Comparison of ENCODE assay signal across 31 cellular contexts in genomic region chr2:12424820-12425219, GRCh38.
A peak's percentile ranks its signal among the peaks of the same experiment; 100 is the strongest.
DNase-seq lines count a peak whose midpoint lies in the region; ATAC-seq, FAIRE-seq and TF ChIP-seq lines count a peak whose summit lies in the region.
"Had no signal": no experiment of that assay in that cellular context is flagged by ENCODE, and none has a peak within 500 bp of the region (broad histone marks: within the 10 kb centered on the region; RNA-seq: fewer than 3 reads in every experiment).

No MANE protein-coding gene starts in this region.

- H2BK15ac ChIP-seq in IMR-90 (ENCODE audit: low read depth, low read length), result no peak overlapping the region

- dilution Hi-C loops in IMR-90 (cut with HindIII; ENCODE audit: low sequenced_read_pairs, unreplicated experiment), result no loop called here

- FAIRE-seq in HTR-8/SVneo (lab: Jason Lieb, UNC), result no peak
- FAIRE-seq: keratinocyte, RCC 7860 had no signal

- no peaks in the 10 kb centered on the region for H3K79me1 ChIP-seq in IMR-90 (ENCODE audit: low read depth in 1 of 2, low read length in 2 of 2)

- H4K8ac ChIP-seq in IMR-90 (ENCODE audit: low read depth in 2 of 2, low read length in 2 of 2), result no peak overlapping the region

- H3K4me3 ChIP-seq in IMR-90 (ENCODE audit: insufficient read depth, low read depth, low read length) (no peak overlapping the region), prostate gland (no peak overlapping the region)
- H3K4me3 ChIP-seq: BLaER1 treated with 17β-estradiol and CSF1 and Interleukin-3, amounts not matched to agents 10 nM and 100 nM; esophagus squamous epithelium; lung; SJSA1; skin epidermis; tibial nerve had no signal

- no peak overlapping the region for H3K18ac ChIP-seq in IMR-90 (ENCODE audit: low read depth, low read length)

- no peaks in the 10 kb centered on the region for H4K20me1 ChIP-seq in IMR-90 (ENCODE audit: insufficient read depth, low read length)
- H4K20me1 ChIP-seq: BLaER1 treated with 17β-estradiol and CSF1 and Interleukin-3, amounts not matched to agents 10 nM and 100 nM had no signal

- no peak overlapping the region for H2AK5ac ChIP-seq in IMR-90 (ENCODE audit: low read depth, low read length)

- H3K27me3 ChIP-seq in IMR-90 (ENCODE audit: control insufficient read depth, insufficient read depth, low read length), result no peaks in the 10 kb centered on the region
- no peaks in the 10 kb centered on the region for H3K27me3 ChIP-seq in prostate gland (replicated peaks; ENCODE audit: insufficient read depth)
- H3K27me3 ChIP-seq: BLaER1 treated with 17β-estradiol and CSF1 and Interleukin-3, amounts not matched to agents 10 nM and 100 nM; esophagus squamous epithelium; SJSA1; tibial nerve had no signal

- no peak overlapping the region for H2BK20ac ChIP-seq in IMR-90 (ENCODE audit: low read depth, low read length)

- POLR2A ChIA-PET in IMR-90 (lab: Charles Lee; ENCODE audit: unreplicated experiment), result no interaction called here

- in situ Hi-C loops in IMR-90 (cut with MboI; ENCODE audit: low sequenced_read_pairs), result no loop called here

- TF ChIP-seq CTCF in IMR-90 (conservative IDR thresholded peaks at IDR 0.05; ENCODE audit: low read depth, low read length), result no peak
- no peak for TF ChIP-seq CTCF in brain (conservative IDR thresholded peaks at IDR 0.05)
- no peak for TF ChIP-seq CTCF in prostate gland (IDR thresholded peaks at IDR 0.05)

- no peaks in the 10 kb centered on the region for H3K9me3 ChIP-seq in IMR-90 (ENCODE audit: control insufficient read depth, insufficient read depth, low read length)
- H3K9me3 ChIP-seq in prostate gland, result no peaks in the 10 kb centered on the region
- H3K9me3 ChIP-seq: BLaER1 treated with 17β-estradiol and CSF1 and Interleukin-3, amounts not matched to agents 10 nM and 100 nM; esophagus squamous epithelium; SJSA1; tibial nerve had no signal

- H2BK5ac ChIP-seq in IMR-90 (ENCODE audit: low read depth, low read length, poor library complexity, severe bottlenecking), result no peak overlapping the region

- peak overlapping the region in 4 of 5 experiments; percentile 42 to 85 (median 64) for H3K27ac Mint-ChIP-seq in brain
- H3K27ac Mint-ChIP-seq: activated CD4-positive, alpha-beta memory T cell treated with anti-CD3 and anti-CD28 coated beads for 36 hours; activated naive CD4-positive, alpha-beta T cell treated with anti-CD3 and anti-CD28 coated beads, Interleukin-2, amount 10 ng/mL, durations not matched to agents 7 days and 5 days; progenitor cell of endocrine pancreas had no signal

- H3K36me3 ChIP-seq in IMR-90 (ENCODE audit: control insufficient read depth, insufficient read depth, low read length) (no peaks in the 10 kb centered on the region), prostate gland (no peaks in the 10 kb centered on the region)
- H3K36me3 ChIP-seq: BLaER1 treated with 17β-estradiol and CSF1 and Interleukin-3, amounts not matched to agents 10 nM and 100 nM; esophagus squamous epithelium; SJSA1; tibial nerve had no signal

- H4K5ac ChIP-seq in IMR-90 (ENCODE audit: low read depth, low read length), result no peak overlapping the region

- H3K9ac ChIP-seq in IMR-90 (ENCODE audit: low read depth, low read length), result no peak overlapping the region
- H3K9ac ChIP-seq: BLaER1 treated with 17β-estradiol and CSF1 and Interleukin-3, amounts not matched to agents 10 nM and 100 nM had no signal

- BruUV-seq in IMR-90 (replicated peaks; lab: Mats Ljungman, UMichigan), result no TSS peak

- no peaks in the 10 kb centered on the region for H3K36me3 Mint-ChIP-seq in brain
- H3K36me3 Mint-ChIP-seq: activated CD4-positive, alpha-beta memory T cell treated with anti-CD3 and anti-CD28 coated beads for 36 hours; activated naive CD4-positive, alpha-beta T cell treated with anti-CD3 and anti-CD28 coated beads, Interleukin-2, amount 10 ng/mL, durations not matched to agents 7 days and 5 days; T-cell had no signal

- no peak overlapping the region for H3K4me2 ChIP-seq in IMR-90 (ENCODE audit: low read depth, low read length)
- H3K4me2 ChIP-seq: BLaER1 treated with 17β-estradiol and CSF1 and Interleukin-3, amounts not matched to agents 10 nM and 100 nM had no signal

- ATAC-seq in IMR-90 (ENCODE audit: low read depth), result no peak
- peak in 1 of 2 donors; percentile 73 for ATAC-seq in left cardiac atrium
- no peak for ATAC-seq in esophagus mucosa
- ATAC-seq: T-cell had no signal

- CTCF ChIA-PET in IMR-90 (lab: Yijun Ruan, JAX), result no interaction called here

- peaks cover 5% of the 10 kb centered on the region for H3K27me3 Mint-ChIP-seq in brain
- H3K27me3 Mint-ChIP-seq: activated CD4-positive, alpha-beta memory T cell treated with anti-CD3 and anti-CD28 coated beads for 36 hours; activated naive CD4-positive, alpha-beta T cell treated with anti-CD3 and anti-CD28 coated beads, Interleukin-2, amount 10 ng/mL, durations not matched to agents 7 days and 5 days; T-cell had no signal

- H2AK9ac ChIP-seq in IMR-90 (replicated peaks; ENCODE audit: low read depth, low read length, poor library complexity), result no peak overlapping the region

- H3K4ac ChIP-seq in IMR-90 (ENCODE audit: low read depth, low read length), result no peak overlapping the region

- no peak overlapping the region for H3K27ac ChIP-seq in IMR-90 (ENCODE audit: insufficient read depth, low read length)
- H3K27ac ChIP-seq in prostate gland, result no peak overlapping the region
- H3K27ac ChIP-seq: BLaER1 treated with 17β-estradiol and CSF1 and Interleukin-3, amounts not matched to agents 10 nM and 100 nM; esophagus squamous epithelium; SJSA1; skin epidermis; tibial nerve had no signal

- H3K14ac ChIP-seq in IMR-90 (replicated peaks; ENCODE audit: low read depth, low read length), result no peak overlapping the region

- WGBS in IMR-90 (ENCODE audit: extremely low coverage in 2 of 2, insufficient read length in 1 of 2), 2 experiments, result no CpG with 5 or more reads among the region's 3 CpGs
- 33% methylated on average over 3 of the region's 3 CpGs for WGBS in prostate gland

- TF ChIP-seq RAD21 in IMR-90 (IDR thresholded peaks at IDR 0.05; ENCODE audit: low read length), result no peak

- H3K4me1 Mint-ChIP-seq in brain, result peaks cover 56% of the 10 kb centered on the region

- TF ChIP-seq POLR2A in IMR-90 (IDR thresholded peaks at IDR 0.05; ENCODE audit: low read depth, low read length) (no peak), prostate gland (IDR thresholded peaks at IDR 0.05) (no peak)

- intact Hi-C loops in IMR-90 (cut with micrococcal nuclease) (no loop called here), left cardiac atrium (cut with DNase I) (loop anchor here in 1 of 2 donors (5.0 kb wide), 1 partner anchor 287 kb away; no protein-coding TSS in a partner anchor), prostate gland (cut with DNase I) (no loop called here)

- H3K9me1 ChIP-seq in IMR-90 (ENCODE audit: insufficient read depth, low read length), result peaks cover 12% of the 10 kb centered on the region

- no peak overlapping the region for H3K23ac ChIP-seq in IMR-90 (ENCODE audit: low read depth, low read length)

- H2BK120ac ChIP-seq in IMR-90 (ENCODE audit: low read depth, low read length), result no peak overlapping the region

- H4K91ac ChIP-seq in IMR-90 (ENCODE audit: insufficient read depth, low read depth, low read length), result no peak overlapping the region

- H3K4me1 ChIP-seq in IMR-90 (ENCODE audit: control insufficient read depth, insufficient read depth, low read length), result peaks cover 15% of the 10 kb centered on the region
- H3K4me1 ChIP-seq in prostate gland (replicated peaks), result no peaks in the 10 kb centered on the region

- H3K9me3 Mint-ChIP-seq in brain, result peaks cover 0 to 7% (median 0%) of the 10 kb centered on the region in 5 experiments
- H3K9me3 Mint-ChIP-seq: activated CD4-positive, alpha-beta memory T cell treated with anti-CD3 and anti-CD28 coated beads for 36 hours; activated naive CD4-positive, alpha-beta T cell treated with anti-CD3 and anti-CD28 coated beads, Interleukin-2, amount 10 ng/mL, durations not matched to agents 7 days and 5 days; T-cell had no signal

- peak overlapping the region in 2 of 5 experiments; percentile 33 to 47 for H3K4me3 Mint-ChIP-seq in brain
- H3K4me3 Mint-ChIP-seq: activated CD4-positive, alpha-beta memory T cell treated with anti-CD3 and anti-CD28 coated beads for 36 hours; activated naive CD4-positive, alpha-beta T cell treated with anti-CD3 and anti-CD28 coated beads, Interleukin-2, amount 10 ng/mL, durations not matched to agents 7 days and 5 days; T-cell had no signal

- DNase-seq in IMR-90 (peak; percentile 58), left cardiac atrium (peak; percentile 52), prostate gland (ENCODE audit: low spot score) (peak; percentile 8), NOMO-1 treated with dmso at 0.1 percent for 144 hours (lab: John Stamatoyannopoulos, UW; ENCODE audit: unreplicated experiment) (no peak), DMS 273 (lab: John Stamatoyannopoulos, UW; ENCODE audit: unreplicated experiment) (no peak), HTR-8/SVneo (ENCODE audit: insufficient read length, low spot score) (no peak)
- DNase-seq: ACHN; activated CD4-positive, alpha-beta memory T cell treated with anti-CD3 and anti-CD28 coated beads for 36 hours; activated CD8-positive, alpha-beta memory T cell treated with anti-CD3 and anti-CD28 coated beads, Interleukin-2, amount 50 U/mL, for 4 hours; activated naive CD4-positive, alpha-beta T cell treated with anti-CD3 and anti-CD28 coated beads, Interleukin-2, amount 10 ng/mL, durations not matched to agents 7 days and 5 days; amniotic stem cell; COR-L47; cortex of kidney; DMS79; esophagus squamous epithelium; GF-D8; glutamatergic neuron; NCI-H2029; NCI-H69; stimulated activated CD4-positive, alpha-beta T cell treated with anti-CD3 and anti-CD28 coated beads, Interleukin-1b, Interleukin-23, amount 100 ng/mL, for 48 hours; T-cell had no signal

- no peak overlapping the region for H2AFZ ChIP-seq in IMR-90 (replicated peaks; ENCODE audit: low read length, poor library complexity)

- no peak overlapping the region for H3K56ac ChIP-seq in IMR-90 (ENCODE audit: extremely low read depth, insufficient read depth, low read length)

TF ChIP-seq in IMR-90, 13 proteins besides CTCF, POLR2A, EP300 and RAD21 (continues in another document):
- TF ChIP-seq SMC3 (IDR thresholded peaks at IDR 0.05; ENCODE audit: low read depth, low read length) (no peak), USF2 (IDR thresholded peaks at IDR 0.05; ENCODE audit: low read depth, low read length) (no peak), BHLHE40 (IDR thresholded peaks at IDR 0.05; ENCODE audit: low read depth, low read length) (no peak), MAFK (IDR thresholded peaks at IDR 0.05; ENCODE audit: low read depth, low read length) (no peak), RFX5 (IDR thresholded peaks at IDR 0.05; ENCODE audit: low read depth, low read length) (no peak), NFE2L2 (IDR thresholded peaks at IDR 0.05; ENCODE audit: low read depth, low read length) (no peak), CHD1 (IDR thresholded peaks at IDR 0.05; ENCODE audit: low read depth, low read length) (no peak), FOS (IDR thresholded peaks at IDR 0.05; ENCODE audit: low read depth, low read length) (no peak)

Comparison
In these comparisons a context has a peak if more than half of its experiments do, and no peak if none do; other contexts are left out.
1. DNase-seq: peak in IMR-90 (single experiment), left cardiac atrium (single experiment) and prostate gland (single experiment); none in NOMO-1 treated with dmso at 0.1 percent for 144 hours (single experiment), DMS 273 (single experiment) and HTR-8/SVneo (single experiment).